ENCODE assay signal across 10 cellular contexts in genomic region chr4:139887962-139888735, GRCh38.
DNase-seq lines count a peak whose midpoint lies in the region; ATAC-seq and TF ChIP-seq lines count a peak whose summit lies in the region.
"Had no signal": no experiment of that assay in that cellular context is flagged by ENCODE, and none has a peak within 500 bp of the region (broad histone marks: within the 10 kb centered on the region; RNA-seq: fewer than 3 reads in every experiment).

No MANE protein-coding gene starts in this region.

- DNase-seq in SK-MEL-5 (ENCODE audit: low read depth, low spot score) (peak; percentile 22), left lobe of liver (ENCODE audit: low spot score) (no peak), NOMO-1 treated with DMSO at 0.1 percent for 48 hours (lab: John Stamatoyannopoulos, UW; ENCODE audit: unreplicated experiment) (no peak), middle frontal gyrus (ENCODE audit: extremely low spot score, low spot score) (no peak), NCI-H774 (lab: John Stamatoyannopoulos, UW) (no peak)
- DNase-seq in activated naive CD4-positive, alpha-beta T cell (lab: John Stamatoyannopoulos, UW), result no peak
- DNase-seq: activated CD8-positive, alpha-beta memory T cell treated with anti-CD3 and anti-CD28 coated beads, Interleukin-2, amount 50 U/mL, for 4 hours; CD4-positive, alpha-beta memory T cell had no signal

- H3K9me2 ChIP-seq in DOHH2 (replicated peaks; ENCODE audit: control insufficient read depth, low read length), result no peaks in the 10 kb centered on the region

- H3K4me2 ChIP-seq in DOHH2 (ENCODE audit: low read length), result peak overlapping the region; percentile 96

- H3F3A ChIP-seq in DOHH2 (ENCODE audit: control insufficient read depth, insufficient read depth), result peaks cover 2% of the 10 kb centered on the region; the same call in 1 of the 2 replicates

- peaks cover 3% of the 10 kb centered on the region; the same call in 1 of the 2 replicates for H3K36me3 ChIP-seq in DOHH2 (ENCODE audit: control insufficient read depth, low read length)

- H3K79me2 ChIP-seq in DOHH2 (ENCODE audit: control insufficient read depth, low read length), result peaks cover 5% of the 10 kb centered on the region; the same call in 1 of the 2 replicates

- no peak for TF ChIP-seq CTCF in DOHH2 (IDR thresholded peaks at IDR 0.05; ENCODE audit: low read depth, low read length, poor library complexity, severe bottlenecking)

- H3K4me1 ChIP-seq in DOHH2 (ENCODE audit: control insufficient read depth, low read length), result peaks cover 30% of the 10 kb centered on the region

- peak overlapping the region; percentile 69 for H3K4me3 ChIP-seq in DOHH2 (ENCODE audit: low read length)

- ATAC-seq in HG02571 (IDR thresholded peaks at IDR 0.05; ENCODE audit: unreplicated experiment) (peak; percentile 64), left lobe of liver (peak; percentile 29)

- peak overlapping the region; percentile 49 for H3K27ac ChIP-seq in DOHH2 (ENCODE audit: low read depth, low read length)

- no peaks in the 10 kb centered on the region for H4K20me1 ChIP-seq in DOHH2 (ENCODE audit: control insufficient read depth, insufficient read depth, low read depth, low read length)

- H3K27me3 ChIP-seq in DOHH2 (ENCODE audit: control insufficient read depth, low read length), result no peaks in the 10 kb centered on the region

- no peaks in the 10 kb centered on the region for H3K9me3 ChIP-seq in DOHH2 (ENCODE audit: control insufficient read depth, insufficient read depth, low read length)

- in situ Hi-C loops in SK-MEL-5 (cut with HindIII; ENCODE audit: low pct_unique_long_range_greater_than_20kb, low sequenced_read_pairs), result no loop called here
